20 cellular contexts compared by ENCODE assay signal in the genomic region with DNA sequence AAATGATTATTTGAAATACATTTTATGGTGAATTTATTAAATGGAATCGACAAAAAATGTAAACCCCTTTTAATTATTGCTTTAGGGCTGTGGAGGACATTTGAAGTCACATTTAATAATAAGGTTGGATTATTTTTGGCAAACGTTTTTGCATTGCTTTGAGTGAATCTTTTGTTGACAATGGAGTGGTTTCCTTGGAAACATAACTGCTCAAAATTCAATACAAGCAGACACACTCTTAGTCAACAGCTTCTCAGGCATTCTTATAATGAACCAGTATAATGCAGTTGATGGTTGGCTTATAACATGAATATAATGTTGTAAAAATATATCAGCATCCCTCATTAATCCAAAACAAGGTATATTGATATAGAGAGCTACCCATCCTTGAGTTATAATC.
A peak's percentile ranks its signal among the peaks of the same experiment; 100 is the strongest.
DNase-seq lines count a peak whose midpoint lies in the region; ATAC-seq, FAIRE-seq and TF ChIP-seq lines count a peak whose summit lies in the region.
"Had no signal": no experiment of that assay in that cellular context is flagged by ENCODE, and none has a peak within 500 bp of the region (broad histone marks: within the 10 kb centered on the region; RNA-seq: fewer than 3 reads in every experiment).

No MANE protein-coding gene starts in this region.

- DNase-seq in DMS79 (lab: John Stamatoyannopoulos, UW), result peak; percentile 23
- DNase-seq in NCI-H1105 treated with DMSO at 0.1 percent for 48 hours (lab: John Stamatoyannopoulos, UW), result peak; percentile 77
- DNase-seq in NCI-H2227 (lab: John Stamatoyannopoulos, UW; ENCODE audit: unreplicated experiment), result peak; percentile 61
- peak; percentile 27 for DNase-seq in astrocyte of the hippocampus (ENCODE audit: low read depth, low spot score)
- no peak for DNase-seq in substantia nigra (lab: John Stamatoyannopoulos, UW)
- no peak for DNase-seq in D721Med (ENCODE audit: insufficient read length, low spot score)
- no peak for DNase-seq in right atrium auricular region (ENCODE audit: low spot score)
- DNase-seq: CD4-positive, alpha-beta memory T cell; GDM1; H7; HFFc6; NCI-H1694 treated with DMSO at 0.1 percent for 48 hours; NCI-H510A treated with DMSO at 0.1 percent for 48 hours; NK-92 treated with Interleukin-12 subunit alpha and Interleukin-12 subunit beta, amount 100 ng/mL, for 24 hours; Peyer's patch had no signal

- no peaks in the 10 kb centered on the region for H3K9me3 ChIP-seq in right atrium auricular region
- H3K9me3 ChIP-seq: A549, BLaER1, Peyer's patch had no signal

- TF ChIP-seq CTCF in D721Med (IDR thresholded peaks at IDR 0.05; ENCODE audit: insufficient read depth, missing control alignments), result no peak
- TF ChIP-seq CTCF in right atrium auricular region (IDR thresholded peaks at IDR 0.05), result no peak

- H3K27me3 ChIP-seq in right atrium auricular region, result no peaks in the 10 kb centered on the region
- H3K27me3 ChIP-seq: BLaER1, Peyer's patch had no signal

- H3K27ac ChIP-seq in substantia nigra (ENCODE audit: low read depth, low read length, poor library complexity, severe bottlenecking) (no peak overlapping the region), right atrium auricular region (no peak overlapping the region)
- H3K27ac ChIP-seq: A549, BLaER1, KMS-11, Peyer's patch had no signal

- FAIRE-seq in D721Med (lab: Jason Lieb, UNC), result no peak
- FAIRE-seq: A549 had no signal

- H3K4me3 ChIP-seq in right atrium auricular region, result no peak overlapping the region
- H3K4me3 ChIP-seq: A549, BLaER1, Peyer's patch had no signal

- H3K4me1 ChIP-seq in right atrium auricular region, result peaks cover 0 to 7% of the 10 kb centered on the region in 2 donors
- H3K4me1 ChIP-seq: A549, BLaER1, Peyer's patch had no signal

- no peaks in the 10 kb centered on the region for H3K36me3 ChIP-seq in right atrium auricular region
- H3K36me3 ChIP-seq: BLaER1, Peyer's patch had no signal

- ATAC-seq in HG03280 (IDR thresholded peaks at IDR 0.05; ENCODE audit: unreplicated experiment), result no peak
- ATAC-seq: A549, Right ventricle myocardium inferior had no signal

Comparison
In these comparisons a context has a peak if more than half of its experiments do, and no peak if none do; other contexts are left out.
1. DNase-seq: peak in DMS79 (single experiment), NCI-H1105 treated with DMSO at 0.1 percent for 48 hours (single experiment), NCI-H2227 (single experiment) and astrocyte of the hippocampus (single experiment); none in substantia nigra (0 of 49), D721Med (single experiment) and right atrium auricular region (single experiment).